1 cellular context compared by ENCODE assay signal in the genomic region with DNA sequence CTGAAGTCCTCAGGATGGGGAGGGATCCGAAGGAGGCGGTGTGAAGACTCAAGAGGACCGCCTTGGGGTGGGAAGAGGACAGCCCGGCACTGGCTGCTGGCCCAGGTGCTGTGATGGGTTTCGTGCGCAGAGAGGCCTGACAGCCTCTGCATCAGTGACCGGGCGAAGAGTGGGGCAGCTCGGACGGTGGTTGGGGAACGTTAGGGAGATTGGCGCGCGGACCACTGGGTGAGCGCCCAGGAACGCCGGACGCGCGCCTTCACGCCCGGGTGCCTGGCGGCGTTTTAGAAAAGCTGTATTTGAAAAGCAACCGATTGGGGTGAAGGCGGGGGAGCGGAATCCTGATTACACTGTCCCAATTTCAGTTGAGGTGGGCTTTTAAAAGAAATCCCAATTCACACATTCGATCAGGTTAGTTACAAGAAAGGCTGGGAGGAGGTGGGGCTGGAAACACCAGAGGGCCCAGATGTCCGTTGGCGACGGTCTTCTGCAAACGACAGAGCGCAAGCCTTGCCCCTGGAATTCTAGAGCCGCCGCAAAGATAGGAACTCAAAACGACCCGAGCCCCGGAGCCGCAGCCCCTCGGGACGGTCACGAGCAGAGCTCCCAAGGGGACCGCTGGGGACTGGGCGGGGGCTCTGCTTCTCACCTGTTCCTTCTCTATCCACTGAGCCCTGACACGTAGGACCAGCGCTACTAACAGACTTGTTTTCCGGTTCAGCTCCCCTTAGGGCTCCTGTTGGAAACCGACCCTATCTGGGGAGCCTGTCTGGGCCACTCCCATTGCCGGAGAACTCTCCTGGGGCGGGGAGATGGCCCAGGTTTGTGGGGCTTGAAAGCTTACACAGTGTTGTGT.
TF ChIP-seq lines count a peak whose summit lies in the region.

No MANE protein-coding gene starts in this region.

TF ChIP-seq in WTC11, 78 proteins besides CTCF, POLR2A, EP300 and RAD21 (continued from another document):
- TF ChIP-seq STAT6 (CRISPR knock-in tag; conservative IDR thresholded peaks at IDR 0.05; ENCODE audit: low read depth) (no peak), RELA (CRISPR knock-in tag; IDR thresholded peaks at IDR 0.05; ENCODE audit: borderline replicate concordance) (no peak), JUN (CRISPR knock-in tag; IDR thresholded peaks at IDR 0.05) (no peak), FOXP1 (CRISPR knock-in tag; IDR thresholded peaks at IDR 0.05; ENCODE audit: borderline replicate concordance) (no peak), ZNF416 (CRISPR knock-in tag; IDR thresholded peaks at IDR 0.05) (no peak), TEAD4 (CRISPR knock-in tag; IDR thresholded peaks at IDR 0.05) (no peak), ZNF396 (CRISPR knock-in tag; IDR thresholded peaks at IDR 0.05; ENCODE audit: borderline replicate concordance) (no peak)
- TF ChIP-seq, protein P1, sequence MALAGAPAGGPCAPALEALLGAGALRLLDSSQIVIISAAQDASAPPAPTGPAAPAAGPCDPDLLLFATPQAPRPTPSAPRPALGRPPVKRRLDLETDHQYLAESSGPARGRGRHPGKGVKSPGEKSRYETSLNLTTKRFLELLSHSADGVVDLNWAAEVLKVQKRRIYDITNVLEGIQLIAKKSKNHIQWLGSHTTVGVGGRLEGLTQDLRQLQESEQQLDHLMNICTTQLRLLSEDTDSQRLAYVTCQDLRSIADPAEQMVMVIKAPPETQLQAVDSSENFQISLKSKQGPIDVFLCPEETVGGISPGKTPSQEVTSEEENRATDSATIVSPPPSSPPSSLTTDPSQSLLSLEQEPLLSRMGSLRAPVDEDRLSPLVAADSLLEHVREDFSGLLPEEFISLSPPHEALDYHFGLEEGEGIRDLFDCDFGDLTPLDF (CRISPR knock-in tag; IDR thresholded peaks at IDR 0.05) = no peak
